15 cellular contexts compared by ENCODE assay signal in the genomic region with DNA sequence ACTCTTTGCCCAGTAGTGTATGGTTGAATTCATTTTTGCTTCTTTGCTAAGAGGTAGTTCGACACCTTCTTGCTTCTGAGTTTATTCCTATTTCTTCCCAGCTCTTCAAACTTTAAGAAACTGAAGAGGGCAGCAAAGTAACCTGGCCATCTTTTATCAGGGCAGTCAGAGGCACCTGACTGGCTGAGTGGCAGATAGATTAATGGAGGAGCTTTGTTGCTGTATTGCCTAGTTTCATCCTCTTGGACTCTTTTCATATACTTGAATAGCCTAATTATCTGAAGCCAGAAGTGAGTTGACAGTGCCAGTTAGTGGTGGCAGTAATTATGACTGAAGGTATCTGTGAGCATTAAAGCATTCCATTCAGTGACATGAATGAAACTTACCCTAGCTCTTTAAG.
DNase-seq lines count a peak whose midpoint lies in the region; ATAC-seq and TF ChIP-seq lines count a peak whose summit lies in the region.
"Had no signal": no experiment of that assay in that cellular context is flagged by ENCODE, and none has a peak within 500 bp of the region (broad histone marks: within the 10 kb centered on the region; RNA-seq: fewer than 3 reads in every experiment).

No MANE protein-coding gene starts in this region.

- H3K36me3 Mint-ChIP-seq in stimulated activated effector memory CD8-positive, alpha-beta T cell treated with anti-CD3 and anti-CD28 coated beads, Interleukin-12 subunit alpha, Interleukin-12 subunit beta, amount 100 ng/mL, for 72 hours = peaks cover 95% of the 10 kb centered on the region

- ATAC-seq in right cardiac atrium (no peak), RWPE2 (ENCODE audit: low read depth) (peak; percentile 48; the same call in 1 of the 3 replicates), foreskin keratinocyte (no peak), HG02973 (IDR thresholded peaks at IDR 0.05; ENCODE audit: unreplicated experiment) (no peak), GM18870 (IDR thresholded peaks at IDR 0.05; ENCODE audit: unreplicated experiment) (no peak)
- ATAC-seq in stimulated activated effector memory CD8-positive, alpha-beta T cell treated with anti-CD3 and anti-CD28 coated beads, Interleukin-12 subunit alpha, Interleukin-12 subunit beta, amount 100 ng/mL, for 72 hours = no peak

- H3K4me3 Mint-ChIP-seq in stimulated activated effector memory CD8-positive, alpha-beta T cell treated with anti-CD3 and anti-CD28 coated beads, Interleukin-12 subunit alpha, Interleukin-12 subunit beta, amount 100 ng/mL, for 72 hours = no peak overlapping the region

- H3K27ac Mint-ChIP-seq in stimulated activated effector memory CD8-positive, alpha-beta T cell treated with anti-CD3 and anti-CD28 coated beads, Interleukin-12 subunit alpha, Interleukin-12 subunit beta, amount 100 ng/mL, for 72 hours = peak overlapping the region; percentile 43

- H3K4me1 ChIP-seq in left ventricle myocardium inferior = peaks cover 4% of the 10 kb centered on the region
- H3K4me1 ChIP-seq in right cardiac atrium (ENCODE audit: control insufficient read depth, insufficient read depth, low read length) = no peaks in the 10 kb centered on the region
- H3K4me1 ChIP-seq in RWPE2 (ENCODE audit: insufficient read depth, poor library complexity, severe bottlenecking) = no peaks in the 10 kb centered on the region
- H3K4me1 ChIP-seq in foreskin keratinocyte = peaks cover 14% of the 10 kb centered on the region
- H3K4me1 ChIP-seq: Caco-2, prostate gland had no signal

- no peak for DNase-seq in left ventricle myocardium inferior
- no peak for DNase-seq in right cardiac atrium
- DNase-seq in RWPE2 (ENCODE audit: low spot score) = no peak
- no peak for DNase-seq in foreskin keratinocyte
- no peak for DNase-seq in stimulated activated effector memory CD8-positive, alpha-beta T cell treated with anti-CD3 and anti-CD28 coated beads, Interleukin-12 subunit alpha, Interleukin-12 subunit beta, amount 100 ng/mL, for 72 hours (ENCODE audit: low spot score in 2 of 2)
- DNase-seq in NCI-H748 treated with DMSO at 0.1 percent for 48 hours (lab: John Stamatoyannopoulos, UW) = no peak
- DNase-seq: activated gamma-delta T cell, Caco-2, MV-4-11, NCI-H2171, SK-N-SH had no signal

- peak; percentile 39 for TF ChIP-seq CTCF in left ventricle myocardium inferior (IDR thresholded peaks at IDR 0.05; ENCODE audit: borderline replicate concordance)
- TF ChIP-seq CTCF in RWPE2 (IDR thresholded peaks at IDR 0.05; ENCODE audit: poor library complexity, severe bottlenecking) = peak; percentile 37
- TF ChIP-seq CTCF in foreskin keratinocyte (conservative IDR thresholded peaks at IDR 0.05) = peak; percentile 45

- H3K4me1 Mint-ChIP-seq in stimulated activated effector memory CD8-positive, alpha-beta T cell treated with anti-CD3 and anti-CD28 coated beads, Interleukin-12 subunit alpha, Interleukin-12 subunit beta, amount 100 ng/mL, for 72 hours = peaks cover 13% of the 10 kb centered on the region

- intact Hi-C loops in left ventricle myocardium inferior (cut with micrococcal nuclease) (no loop called here), right cardiac atrium (cut with DNase I) (no loop called here)

- H3K4me3 ChIP-seq in left ventricle myocardium inferior (no peak overlapping the region), right cardiac atrium (ENCODE audit: low read length) (no peak overlapping the region), RWPE2 (ENCODE audit: severe bottlenecking) (no peak overlapping the region)
- H3K4me3 ChIP-seq: hepatocyte, prostate gland had no signal

- 95% methylated on average over 1 of the region's 1 CpG for WGBS in right cardiac atrium

- H3K27ac ChIP-seq in left ventricle myocardium inferior (replicated peaks) (no peak overlapping the region), right cardiac atrium (ENCODE audit: low read length) (no peak overlapping the region), RWPE2 (ENCODE audit: poor library complexity, severe bottlenecking) (no peak overlapping the region), foreskin keratinocyte (no peak overlapping the region)
- H3K27ac ChIP-seq: hepatocyte, prostate gland had no signal

- no peaks in the 10 kb centered on the region for H3K9me3 Mint-ChIP-seq in stimulated activated effector memory CD8-positive, alpha-beta T cell treated with anti-CD3 and anti-CD28 coated beads, Interleukin-12 subunit alpha, Interleukin-12 subunit beta, amount 100 ng/mL, for 72 hours

- H3K36me3 ChIP-seq in left ventricle myocardium inferior = peaks cover 41% of the 10 kb centered on the region
- peaks cover 92% of the 10 kb centered on the region for H3K36me3 ChIP-seq in RWPE2 (ENCODE audit: low read depth)
- H3K36me3 ChIP-seq: prostate gland had no signal

- no peaks in the 10 kb centered on the region for H3K9me3 ChIP-seq in left ventricle myocardium inferior (replicated peaks)
- no peaks in the 10 kb centered on the region for H3K9me3 ChIP-seq in right cardiac atrium (ENCODE audit: control insufficient read depth, low read length)
- H3K9me3 ChIP-seq in RWPE2 (ENCODE audit: severe bottlenecking) = no peaks in the 10 kb centered on the region
- H3K9me3 ChIP-seq: Caco-2, prostate gland, SK-N-SH had no signal

- H3K27me3 ChIP-seq in left ventricle myocardium inferior (ENCODE audit: low read depth) = no peaks in the 10 kb centered on the region
- H3K27me3 ChIP-seq in right cardiac atrium (ENCODE audit: control insufficient read depth, insufficient read depth) = no peaks in the 10 kb centered on the region
- H3K27me3 ChIP-seq in RWPE2 (ENCODE audit: insufficient read depth, poor library complexity, severe bottlenecking) = no peaks in the 10 kb centered on the region
- no peaks in the 10 kb centered on the region for H3K27me3 ChIP-seq in foreskin keratinocyte
- H3K27me3 ChIP-seq: hepatocyte had no signal
